ENCODE assay signal across 9 cellular contexts in genomic region chr7:55504093-55504859, GRCh38.
DNase-seq lines count a peak whose midpoint lies in the region; ATAC-seq, FAIRE-seq and TF ChIP-seq lines count a peak whose summit lies in the region.
"Had no signal": no experiment of that assay in that cellular context is flagged by ENCODE, and none has a peak within 500 bp of the region (broad histone marks: within the 10 kb centered on the region; RNA-seq: fewer than 3 reads in every experiment).

No MANE protein-coding gene starts in this region.

- ATAC-seq in activated CD4-positive, alpha-beta T cell treated with anti-CD3 and anti-CD28 coated beads for 36 hours: no peak
- ATAC-seq in psoas muscle (peak; percentile 40 to 62 (median 50)), GM21737 (IDR thresholded peaks at IDR 0.05; ENCODE audit: unreplicated experiment) (no peak), GM19467 (IDR thresholded peaks at IDR 0.05; ENCODE audit: unreplicated experiment) (no peak)

- H3K9me3 ChIP-seq in psoas muscle (no peaks in the 10 kb centered on the region), uterus (no peaks in the 10 kb centered on the region)

- H3K27me3 Mint-ChIP-seq in activated CD4-positive, alpha-beta T cell treated with anti-CD3 and anti-CD28 coated beads for 36 hours: no peaks in the 10 kb centered on the region

- TF ChIP-seq CTCF in bronchial epithelial cell (IDR thresholded peaks at IDR 0.05; ENCODE audit: insufficient read depth, low read length, severe bottlenecking) (no peak), psoas muscle (IDR thresholded peaks at IDR 0.05) (no peak), uterus (IDR thresholded peaks at IDR 0.05) (no peak)

- H3K36me3 ChIP-seq in bronchial epithelial cell (ENCODE audit: control insufficient read depth, insufficient read depth, low read length) (peaks cover 3% of the 10 kb centered on the region), psoas muscle (ENCODE audit: insufficient read depth in 1 of 2, low read depth in 1 of 2) (no peaks in the 10 kb centered on the region), uterus (no peaks in the 10 kb centered on the region)

- no peak overlapping the region for H3K4me3 ChIP-seq in bronchial epithelial cell (ENCODE audit: low read depth, low read length)
- no peak overlapping the region for H3K4me3 ChIP-seq in psoas muscle
- H3K4me3 ChIP-seq in uterus: no peak overlapping the region

- H3K9me3 Mint-ChIP-seq in activated CD4-positive, alpha-beta T cell treated with anti-CD3 and anti-CD28 coated beads for 36 hours (ENCODE audit: low read depth): no peaks in the 10 kb centered on the region

- H3K27ac ChIP-seq in psoas muscle (peak overlapping the region; percentile 70), uterus (no peak overlapping the region)

- no peak for TF ChIP-seq POLR2A in uterus (IDR thresholded peaks at IDR 0.05)

- no peak for DNase-seq in activated CD4-positive, alpha-beta T cell treated with anti-CD3 and anti-CD28 coated beads for 36 hours
- DNase-seq in activated CD4-positive, alpha-beta T cell treated with anti-CD3 and anti-CD28 coated beads, Interleukin-2, amount 50 U/mL, for 4 hours: no peak
- peak; percentile 84 for DNase-seq in NCI-H2107 treated with DMSO at 0.1 percent for 48 hours (lab: John Stamatoyannopoulos, UW; ENCODE audit: unreplicated experiment)
- peak; percentile 42 for DNase-seq in bronchial epithelial cell (ENCODE audit: low read depth)
- no peak for DNase-seq in psoas muscle
- no peak for DNase-seq in uterus

- CTCF ChIA-PET in activated CD4-positive, alpha-beta T cell treated with anti-CD3 and anti-CD28 coated beads for 36 hours (lab: Charles Lee): interaction anchor here (0.6 to 1.5 kb wide), 3 partner anchors 12 to 20 kb away, joined by 3 to 6 read pairs (median 4); no protein-coding TSS in a partner anchor

- intact Hi-C loops in activated CD4-positive, alpha-beta T cell treated with anti-CD3 and anti-CD28 coated beads for 36 hours (cut with DNase I, micrococcal nuclease): no loop called here
- intact Hi-C loops in psoas muscle (cut with DNase I) (no loop called here), uterus (cut with DNase I; ENCODE audit: low total_unique reads) (no loop called here)

- peaks cover 72% of the 10 kb centered on the region for H3K4me1 Mint-ChIP-seq in activated CD4-positive, alpha-beta T cell treated with anti-CD3 and anti-CD28 coated beads for 36 hours

- H3K36me3 Mint-ChIP-seq in activated CD4-positive, alpha-beta T cell treated with anti-CD3 and anti-CD28 coated beads for 36 hours (ENCODE audit: low read depth): peaks cover 25% of the 10 kb centered on the region

- POLR2A ChIA-PET in activated CD4-positive, alpha-beta T cell treated with anti-CD3 and anti-CD28 coated beads for 36 hours (lab: Charles Lee): interaction anchor here (0.6 kb wide), 1 partner anchor 547 kb away, joined by 3 read pairs; the partner anchor contains the start of gene PSPH

- 37 to 65% (median 40%) methylated on average over 6 of the region's 6 CpGs for WGBS in psoas muscle, 3 donors

- FAIRE-seq in bronchial epithelial cell (lab: Jason Lieb, UNC): no peak
- FAIRE-seq: RCC 7860 had no signal

- peaks cover 77% of the 10 kb centered on the region for H3K4me1 ChIP-seq in psoas muscle
- no peaks in the 10 kb centered on the region for H3K4me1 ChIP-seq in uterus

- H3K4me3 Mint-ChIP-seq in activated CD4-positive, alpha-beta T cell treated with anti-CD3 and anti-CD28 coated beads for 36 hours: no peak overlapping the region

- H3K27me3 ChIP-seq in bronchial epithelial cell (ENCODE audit: control insufficient read depth, insufficient read depth, low read length) (no peaks in the 10 kb centered on the region), psoas muscle (ENCODE audit: insufficient read depth in 3 of 3, low read length in 2 of 3) (no peaks in the 10 kb centered on the region), uterus (no peaks in the 10 kb centered on the region)

- H3K27ac Mint-ChIP-seq in activated CD4-positive, alpha-beta T cell treated with anti-CD3 and anti-CD28 coated beads for 36 hours: peak overlapping the region; percentile 29

Comparison
In these comparisons a context has a peak if more than half of its experiments do, and no peak if none do; other contexts are left out.
1. ATAC-seq: peak in psoas muscle (4 of 4); none in activated CD4-positive, alpha-beta T cell treated with anti-CD3 and anti-CD28 coated beads for 36 hours (single experiment), GM21737 (single experiment) and GM19467 (single experiment).
2. DNase-seq: peak in NCI-H2107 treated with DMSO at 0.1 percent for 48 hours (single experiment) and bronchial epithelial cell (single experiment); none in activated CD4-positive, alpha-beta T cell treated with anti-CD3 and anti-CD28 coated beads for 36 hours (single experiment), activated CD4-positive, alpha-beta T cell treated with anti-CD3 and anti-CD28 coated beads, Interleukin-2, amount 50 U/mL, for 4 hours (0 of 2), psoas muscle (0 of 2) and uterus (0 of 2).